8 cellular contexts compared by ENCODE assay signal in the genomic region with DNA sequence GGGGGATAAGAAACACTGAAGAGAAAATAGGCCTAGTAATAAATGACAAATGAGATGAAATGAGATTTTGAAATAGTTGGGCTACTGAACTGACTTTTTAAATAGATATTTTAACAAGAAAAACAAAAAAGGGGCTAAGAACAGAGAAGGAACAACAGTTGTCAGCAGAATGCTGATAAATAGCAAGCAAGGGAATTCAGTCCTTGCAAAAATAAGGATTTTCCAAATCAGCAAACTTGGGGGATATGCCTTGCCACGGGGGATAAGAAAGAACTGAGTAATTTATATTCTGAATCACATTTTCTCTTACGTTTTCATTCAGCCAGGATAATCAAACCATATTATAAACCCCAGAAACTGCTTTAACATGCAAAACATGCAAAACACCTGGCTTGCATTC. TPM values are rescaled to one million over a fixed set of nuclear protein-coding genes. Genes with fewer than 3 reads are reported as not detected.
"Had no signal": no experiment of that assay in that cellular context is flagged by ENCODE, and none has a peak within 500 bp of the region (broad histone marks: within the 10 kb centered on the region; RNA-seq: fewer than 3 reads in every experiment).

No MANE protein-coding gene starts in this region.

- H3K4me3 ChIP-seq: GM23248, K562 had no signal

- H3K27ac ChIP-seq: GM23248 had no signal

- H3K4me1 Mint-ChIP-seq: H9 had no signal

- H3K9ac ChIP-seq: GM23248 had no signal

- H3K4me3 Mint-ChIP-seq: H9 had no signal

- ATAC-seq: K562 had no signal

- H3K27ac Mint-ChIP-seq: H9 had no signal

- DNase-seq: GM23248, GOT3, H9, HCEC 1CT, IMR-90 had no signal

RNA-seq across cellular contexts. Expression of gene CCDC196, which starts 12.9 kb away (rescaled TPM):
- total RNA-seq: GM23248, H4, H9, HT-29, IMR-90, K562 had no signal
- polyA plus RNA-seq: GM23248, IMR-90, K562 had no signal
